18 cellular contexts compared by ENCODE assay signal in genomic region chr11:62778441-62778840, GRCh38. TPM values are rescaled to one million over a fixed set of nuclear protein-coding genes. Genes with fewer than 3 reads are reported as not detected.
A peak's percentile ranks its signal among the peaks of the same experiment; 100 is the strongest.
DNase-seq lines count a peak whose midpoint lies in the region; ATAC-seq and FAIRE-seq lines count a peak whose summit lies in the region.
"Had no signal": no experiment of that assay in that cellular context is flagged by ENCODE, and none has a peak within 500 bp of the region (broad histone marks: within the 10 kb centered on the region; RNA-seq: fewer than 3 reads in every experiment).

No MANE protein-coding gene starts in this region.

- H3K4me1 Mint-ChIP-seq in stimulated activated naive CD8-positive, alpha-beta T cell treated with anti-CD3 and anti-CD28 coated beads, Interleukin-15, amount 100 ng/mL, for 72 hours: peaks cover 24% of the 10 kb centered on the region
- peaks cover 12% of the 10 kb centered on the region for H3K4me1 Mint-ChIP-seq in activated naive CD8-positive, alpha-beta T cell treated with anti-CD3 and anti-CD28 coated beads, Interleukin-2, amount 50 U/mL, for 24 hours

- peaks cover 10% of the 10 kb centered on the region for H3K36me3 Mint-ChIP-seq in activated naive CD8-positive, alpha-beta T cell treated with anti-CD3 and anti-CD28 coated beads, Interleukin-2, amount 50 U/mL, for 24 hours (ENCODE audit: low read depth)

- no peaks in the 10 kb centered on the region for H3K27me3 Mint-ChIP-seq in stimulated activated naive CD8-positive, alpha-beta T cell treated with anti-CD3 and anti-CD28 coated beads, Interleukin-15, amount 100 ng/mL, for 72 hours
- no peaks in the 10 kb centered on the region for H3K27me3 Mint-ChIP-seq in activated naive CD8-positive, alpha-beta T cell treated with anti-CD3 and anti-CD28 coated beads, Interleukin-2, amount 50 U/mL, for 24 hours
- H3K27me3 Mint-ChIP-seq: brain had no signal

- peak; percentile 23 for ATAC-seq in stimulated activated naive CD8-positive, alpha-beta T cell treated with anti-CD3 and anti-CD28 coated beads, Interleukin-15, amount 100 ng/mL, for 72 hours
- no peak for ATAC-seq in stimulated activated naive CD8-positive, alpha-beta T cell treated with anti-CD3 and anti-CD28 coated beads, Interleukin-15, Interleukin-2, amounts not matched to agents 100 U/mL and 50 U/mL, for 24 hours
- peak; percentile 16 for ATAC-seq in activated naive CD8-positive, alpha-beta T cell treated with anti-CD3 and anti-CD28 coated beads, Interleukin-2, amount 50 U/mL, for 24 hours

- no peak for FAIRE-seq in RCC 7860 (lab: Jason Lieb, UNC)
- FAIRE-seq: H1 had no signal

- DNase-seq in stimulated activated naive CD8-positive, alpha-beta T cell treated with anti-CD3 and anti-CD28 coated beads, Interleukin-15, amount 100 ng/mL, for 72 hours: no peak
- DNase-seq in stimulated activated naive CD8-positive, alpha-beta T cell treated with anti-CD3 and anti-CD28 coated beads, Interleukin-15, Interleukin-2, amounts not matched to agents 100 U/mL and 50 U/mL, for 24 hours: no peak
- DNase-seq in activated naive CD8-positive, alpha-beta T cell treated with anti-CD3 and anti-CD28 coated beads, Interleukin-2, amount 50 U/mL, for 24 hours: no peak
- DNase-seq in RCC 7860 (ENCODE audit: low spot score) (no peak), NCI-H510A treated with DMSO at 0.1 percent for 48 hours (lab: John Stamatoyannopoulos, UW) (no peak), occipital lobe (lab: John Stamatoyannopoulos, UW) (no peak)
- DNase-seq: activated CD4-positive, CD25-positive, alpha-beta regulatory T cell treated with anti-CD3 and anti-CD28 coated beads, Interleukin-2, amount 50 U/mL, for 72 hours; activated CD8-positive, alpha-beta memory T cell treated with anti-CD3 and anti-CD28 coated beads, Interleukin-2, amount 50 U/mL, for 48 hours; activated naive CD4-positive, alpha-beta T cell treated with anti-CD3 and anti-CD28 coated beads, Interleukin-2, amount 50 U/mL, for 16 hours; kidney glomerular epithelial cell; MG63; NCI-H1436 treated with DMSO at 0.1 percent for 48 hours; NCI-H524 treated with DMSO at 0.1 percent for 48 hours; stimulated activated CD4-positive, alpha-beta T cell treated with anti-CD3 and anti-CD28 coated beads, Interleukin-2, amount 100 ng/mL, for 48 hours; stomach; transverse colon had no signal

- H3K9me3 Mint-ChIP-seq in stimulated activated naive CD8-positive, alpha-beta T cell treated with anti-CD3 and anti-CD28 coated beads, Interleukin-15, amount 100 ng/mL, for 72 hours: no peaks in the 10 kb centered on the region
- no peaks in the 10 kb centered on the region for H3K9me3 Mint-ChIP-seq in activated naive CD8-positive, alpha-beta T cell treated with anti-CD3 and anti-CD28 coated beads, Interleukin-2, amount 50 U/mL, for 24 hours
- H3K9me3 Mint-ChIP-seq: brain had no signal

- H3K27ac Mint-ChIP-seq in stimulated activated naive CD8-positive, alpha-beta T cell treated with anti-CD3 and anti-CD28 coated beads, Interleukin-15, amount 100 ng/mL, for 72 hours: peak overlapping the region; percentile 80
- no peak overlapping the region for H3K27ac Mint-ChIP-seq in activated naive CD8-positive, alpha-beta T cell treated with anti-CD3 and anti-CD28 coated beads, Interleukin-2, amount 50 U/mL, for 24 hours

- H3K4me3 Mint-ChIP-seq in stimulated activated naive CD8-positive, alpha-beta T cell treated with anti-CD3 and anti-CD28 coated beads, Interleukin-15, amount 100 ng/mL, for 72 hours: no peak overlapping the region
- no peak overlapping the region for H3K4me3 Mint-ChIP-seq in activated naive CD8-positive, alpha-beta T cell treated with anti-CD3 and anti-CD28 coated beads, Interleukin-2, amount 50 U/mL, for 24 hours
- H3K4me3 Mint-ChIP-seq: brain had no signal

RNA-seq across cellular contexts. Expression of gene TAF6L, which starts 7.2 kb away (rescaled TPM):
- 17.2 TPM for total RNA-seq in occipital lobe

RNA-seq across cellular contexts. Expression of gene TMEM179B, which starts 8.8 kb away (rescaled TPM):
- 20.9 TPM for total RNA-seq in occipital lobe

RNA-seq across cellular contexts. Expression of gene TMEM223, which starts 13.4 kb away (rescaled TPM):
- 15.9 TPM for total RNA-seq in occipital lobe

RNA-seq across cellular contexts. Expression of gene POLR2G, which starts 17.1 kb away (rescaled TPM):
- total RNA-seq in occipital lobe: 47.1 TPM

RNA-seq across cellular contexts. Expression of gene ZBTB3, which starts 24.5 kb away (rescaled TPM):
- 20.1 TPM for total RNA-seq in occipital lobe
